In the genomic region with DNA sequence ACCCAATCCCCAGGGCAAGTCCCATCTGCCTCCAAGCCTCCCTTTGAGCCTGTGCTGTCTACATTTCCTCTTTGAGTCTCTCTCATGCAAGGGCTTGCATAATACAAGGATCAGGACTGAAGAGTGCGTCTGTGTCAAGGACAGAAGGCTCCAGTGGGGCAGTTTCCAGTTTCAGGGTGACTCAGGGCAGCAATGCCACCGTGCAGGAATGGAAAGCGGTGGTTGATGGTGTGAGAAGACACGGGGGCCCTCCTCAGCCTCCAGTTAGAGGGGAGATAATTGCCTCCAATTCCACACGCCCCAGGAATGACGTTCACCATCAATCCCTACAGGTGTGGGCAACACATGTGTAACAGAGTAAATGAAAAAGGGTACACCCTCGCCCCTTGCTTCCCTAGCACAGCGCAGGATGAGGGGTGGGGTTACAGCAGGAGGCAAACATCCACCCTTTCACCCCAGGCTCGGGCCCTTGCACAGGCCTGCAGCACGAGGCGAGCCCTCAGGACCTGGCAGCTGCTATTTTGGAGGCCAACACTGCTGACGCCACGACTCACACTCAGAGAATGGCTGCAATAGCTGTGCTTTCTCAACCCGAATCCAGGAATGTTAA, we compare ENCODE assay signal across 10 cellular contexts. TPM values are rescaled to one million over a fixed set of nuclear protein-coding genes. Genes with fewer than 3 reads are reported as not detected.
DNase-seq lines count a peak whose midpoint lies in the region; ATAC-seq, FAIRE-seq and TF ChIP-seq lines count a peak whose summit lies in the region.
"Had no signal": no experiment of that assay in that cellular context is flagged by ENCODE, and none has a peak within 500 bp of the region (broad histone marks: within the 10 kb centered on the region; RNA-seq: fewer than 3 reads in every experiment).

No MANE protein-coding gene starts in this region.

- no peaks in the 10 kb centered on the region for H3K9me3 ChIP-seq in CD4-positive, alpha-beta T cell (ENCODE audit: control insufficient read depth, low read length)
- no peaks in the 10 kb centered on the region for H3K9me3 ChIP-seq in neural progenitor cell (ENCODE audit: low read depth)

- intact Hi-C loops in CD4-positive, alpha-beta T cell (cut with DNase I, micrococcal nuclease), result no loop called here

- H3K36me3 ChIP-seq in neural progenitor cell, result no peaks in the 10 kb centered on the region

- ATAC-seq in CD4-positive, alpha-beta T cell (ENCODE audit: poor library complexity), result no peak
- ATAC-seq in activated T-helper 17 cell treated with anti-CD3 and anti-CD28 coated beads, Interleukin-2, amount 50 U/mL, for 72 hours (replicated peaks), result peak; percentile 45

- peaks cover 10% of the 10 kb centered on the region for H3K4me1 ChIP-seq in neural progenitor cell

- H3K4me3 ChIP-seq in neural progenitor cell, result no peak overlapping the region

- H3F3A ChIP-seq in neural progenitor cell (ENCODE audit: low read depth), result peaks cover 9% of the 10 kb centered on the region

- H3K27ac ChIP-seq in CD4-positive, alpha-beta T cell (ENCODE audit: low read depth, low read length), result no peak overlapping the region
- H3K27ac ChIP-seq in neural progenitor cell, result no peak overlapping the region

- no peaks in the 10 kb centered on the region for H3K27me3 ChIP-seq in CD4-positive, alpha-beta T cell (ENCODE audit: control insufficient read depth, insufficient read depth, low read length)
- H3K27me3 ChIP-seq in neural progenitor cell, result no peaks in the 10 kb centered on the region

- H3K9me3 Mint-ChIP-seq in CD4-positive, alpha-beta T cell, result no peaks in the 10 kb centered on the region
- H3K9me3 Mint-ChIP-seq in activated T-helper 17 cell treated with anti-CD3 and anti-CD28 coated beads, Interleukin-2, amount 50 U/mL, for 72 hours, result no peaks in the 10 kb centered on the region
- no peaks in the 10 kb centered on the region for H3K9me3 Mint-ChIP-seq in neural progenitor cell

- no peak overlapping the region for H3K4me2 ChIP-seq in neural progenitor cell

- no peak for TF ChIP-seq CTCF in CD4-positive, alpha-beta T cell (IDR thresholded peaks at IDR 0.05)
- TF ChIP-seq CTCF in neural progenitor cell (IDR thresholded peaks at IDR 0.05), result no peak

- H3K36me3 Mint-ChIP-seq in CD4-positive, alpha-beta T cell (ENCODE audit: low read depth), result peaks cover 18% of the 10 kb centered on the region
- H3K36me3 Mint-ChIP-seq in activated T-helper 17 cell treated with anti-CD3 and anti-CD28 coated beads, Interleukin-2, amount 50 U/mL, for 72 hours (ENCODE audit: low read depth), result peaks cover 20% of the 10 kb centered on the region
- H3K36me3 Mint-ChIP-seq in neural progenitor cell, result peaks cover 2% of the 10 kb centered on the region

- H3K27ac Mint-ChIP-seq in CD4-positive, alpha-beta T cell, result peak overlapping the region; percentile 76
- H3K27ac Mint-ChIP-seq in activated T-helper 17 cell treated with anti-CD3 and anti-CD28 coated beads, Interleukin-2, amount 50 U/mL, for 72 hours, result peak overlapping the region; percentile 23
- H3K27ac Mint-ChIP-seq in neural progenitor cell, result no peak overlapping the region

- CTCF ChIA-PET in CD4-positive, alpha-beta T cell (lab: Charles Lee), result no interaction called here

- peaks cover 14% of the 10 kb centered on the region for H4K20me1 ChIP-seq in neural progenitor cell (ENCODE audit: low read depth)

- H2AFZ ChIP-seq in neural progenitor cell (replicated peaks), result no peak overlapping the region

- POLR2A ChIA-PET in CD4-positive, alpha-beta T cell (lab: Charles Lee), result interaction anchor here (1.6 kb wide), 1 partner anchor 24 kb away, joined by 5 read pairs; the partner anchor contains the start of gene SLC25A19

- no peaks in the 10 kb centered on the region for H3K79me2 ChIP-seq in neural progenitor cell (ENCODE audit: low read depth)

- DNase-seq in CD4-positive, alpha-beta T cell, result no peak
- DNase-seq in HCEC 1CT, result peak; percentile 4
- peak; percentile 82 for DNase-seq in medulla oblongata (ENCODE audit: extremely low spot score)
- no peak for DNase-seq in NCI-H2171 (lab: John Stamatoyannopoulos, UW)
- no peak for DNase-seq in neural progenitor cell (ENCODE audit: low spot score)
- DNase-seq in urothelium cell line (ENCODE audit: low spot score), result no peak
- no peak for DNase-seq in NCI-H2196 treated with DMSO at 0.1 percent for 48 hours (lab: John Stamatoyannopoulos, UW; ENCODE audit: unreplicated experiment)
- DNase-seq: T1000 had no signal

- H3K4me3 Mint-ChIP-seq in CD4-positive, alpha-beta T cell, result no peak overlapping the region
- no peak overlapping the region for H3K4me3 Mint-ChIP-seq in activated T-helper 17 cell treated with anti-CD3 and anti-CD28 coated beads, Interleukin-2, amount 50 U/mL, for 72 hours
- H3K4me3 Mint-ChIP-seq in neural progenitor cell, result no peak overlapping the region

- H3K9ac ChIP-seq in neural progenitor cell, result no peak overlapping the region

- FAIRE-seq in urothelium cell line (lab: Jason Lieb, UNC), result no peak
- FAIRE-seq: endometrium had no signal

- H3K27me3 Mint-ChIP-seq in CD4-positive, alpha-beta T cell, result no peaks in the 10 kb centered on the region
- no peaks in the 10 kb centered on the region for H3K27me3 Mint-ChIP-seq in activated T-helper 17 cell treated with anti-CD3 and anti-CD28 coated beads, Interleukin-2, amount 50 U/mL, for 72 hours
- H3K27me3 Mint-ChIP-seq in neural progenitor cell (ENCODE audit: insufficient read depth, low read depth), result peaks cover 7% of the 10 kb centered on the region

- peaks cover 4% of the 10 kb centered on the region for H3K4me1 Mint-ChIP-seq in CD4-positive, alpha-beta T cell (ENCODE audit: low read depth)
- peaks cover 8% of the 10 kb centered on the region for H3K4me1 Mint-ChIP-seq in activated T-helper 17 cell treated with anti-CD3 and anti-CD28 coated beads, Interleukin-2, amount 50 U/mL, for 72 hours
- H3K4me1 Mint-ChIP-seq in neural progenitor cell, result peaks cover 4% of the 10 kb centered on the region

RNA-seq across cellular contexts. Expression of gene SLC25A19, which starts 24.8 kb away (rescaled TPM):
- total RNA-seq in CD4-positive, alpha-beta T cell, result 10 to 100 TPM; 11.1 to 12.0 TPM
- total RNA-seq in activated T-helper 17 cell treated with anti-CD3 and anti-CD28 coated beads, Interleukin-2, amount 50 U/mL, for 72 hours, result 100 to 1,000 TPM in 1 of 2 donors, 10 to 100 TPM in 1; 97.4 to 113 TPM
- total RNA-seq in neural progenitor cell (ENCODE audit: low replicate concordance), result 5.2 and 10.4 TPM in 2 replicates

RNA-seq across cellular contexts. Expression of gene MIF4GD, which starts 43.0 kb away (rescaled TPM):
- 10 to 100 TPM; 29.4 to 32.4 TPM for total RNA-seq in CD4-positive, alpha-beta T cell
- 10 to 100 TPM; 23.6 to 31.6 TPM for total RNA-seq in activated T-helper 17 cell treated with anti-CD3 and anti-CD28 coated beads, Interleukin-2, amount 50 U/mL, for 72 hours
- 17.7 and 27.5 TPM in 2 replicates for total RNA-seq in neural progenitor cell (ENCODE audit: low replicate concordance)

RNA-seq across cellular contexts. Expression of gene MRPS7, which starts 52.4 kb away (rescaled TPM):
- 10 to 100 TPM; 33.2 to 35.2 TPM for total RNA-seq in CD4-positive, alpha-beta T cell
- 10 to 100 TPM; 53.6 to 83.2 TPM for total RNA-seq in activated T-helper 17 cell treated with anti-CD3 and anti-CD28 coated beads, Interleukin-2, amount 50 U/mL, for 72 hours
- 43.3 and 48.7 TPM in 2 replicates for total RNA-seq in neural progenitor cell (ENCODE audit: low replicate concordance)

RNA-seq across cellular contexts. Expression of gene GGA3, which starts 52.6 kb away (rescaled TPM):
- 10 to 100 TPM; 88.8 to 96.5 TPM for total RNA-seq in CD4-positive, alpha-beta T cell
- 10 to 100 TPM; 63.2 to 71.9 TPM for total RNA-seq in activated T-helper 17 cell treated with anti-CD3 and anti-CD28 coated beads, Interleukin-2, amount 50 U/mL, for 72 hours
- 28.0 and 37.3 TPM in 2 replicates for total RNA-seq in neural progenitor cell (ENCODE audit: low replicate concordance)

Comparison
In these comparisons a context has a peak if more than half of its experiments do, and no peak if none do; other contexts are left out.
1. DNase-seq: peak in HCEC 1CT (single experiment) and medulla oblongata (single experiment); none in CD4-positive, alpha-beta T cell (0 of 10), NCI-H2171 (single experiment), neural progenitor cell (single experiment), urothelium cell line (single experiment) and NCI-H2196 treated with DMSO at 0.1 percent for 48 hours (single experiment).